In genomic region chr1:63920154-63921117, GRCh38 we compare ENCODE assay signal across 9 cellular contexts.
DNase-seq lines count a peak whose midpoint lies in the region; ATAC-seq and TF ChIP-seq lines count a peak whose summit lies in the region.
"Had no signal": no experiment of that assay in that cellular context is flagged by ENCODE, and none has a peak within 500 bp of the region (broad histone marks: within the 10 kb centered on the region; RNA-seq: fewer than 3 reads in every experiment).

No MANE protein-coding gene starts in this region.

- H3K27me3 ChIP-seq in psoas muscle (ENCODE audit: insufficient read depth in 3 of 3, low read length in 2 of 3), result no peaks in the 10 kb centered on the region

- ATAC-seq in psoas muscle (no peak), GM21717 (IDR thresholded peaks at IDR 0.05; ENCODE audit: unreplicated experiment) (no peak), HG02623 (IDR thresholded peaks at IDR 0.05; ENCODE audit: unreplicated experiment) (no peak), GM21619 (IDR thresholded peaks at IDR 0.05; ENCODE audit: unreplicated experiment) (no peak)

- WGBS in psoas muscle, 3 donors, result 78 to 82% (median 79%) methylated on average over 7 of the region's 7 CpGs

- no peak overlapping the region for H3K4me3 ChIP-seq in psoas muscle

- peaks cover 19% of the 10 kb centered on the region for H3K4me1 ChIP-seq in psoas muscle

- TF ChIP-seq CTCF in psoas muscle (IDR thresholded peaks at IDR 0.05), result peak; percentile 19

- H3K36me3 ChIP-seq in psoas muscle (ENCODE audit: insufficient read depth in 1 of 2, low read depth in 1 of 2), result no peaks in the 10 kb centered on the region

- no peaks in the 10 kb centered on the region for H3K9me3 ChIP-seq in psoas muscle

- intact Hi-C loops in psoas muscle (cut with DNase I), result loop anchor here in 1 of 2 donors (10.0 kb wide), 1 partner anchor 146 kb away; the partner anchor contains the start of gene ROR1

- H3K27ac ChIP-seq in epithelial cell of prostate (peak overlapping the region; percentile 47), psoas muscle (no peak overlapping the region)

- DNase-seq in GM03348 (ENCODE audit: low spot score), result peak; percentile 82
- DNase-seq in NCI-H69 (lab: John Stamatoyannopoulos, UW), result peak; percentile 4
- DNase-seq in epithelial cell of prostate (ENCODE audit: low read depth, low spot score), result peak; percentile 60
- no peak for DNase-seq in psoas muscle
- DNase-seq in NCI-H1694 treated with DMSO at 0.1 percent for 48 hours (lab: John Stamatoyannopoulos, UW), result no peak
- DNase-seq: NK-92 treated with Interleukin-12 subunit alpha and Interleukin-12 subunit beta, amount 100 ng/mL, for 24 hours had no signal

Comparison
In these comparisons a context has a peak if more than half of its experiments do, and no peak if none do; other contexts are left out.
1. DNase-seq: peak in GM03348 (single experiment), NCI-H69 (single experiment) and epithelial cell of prostate (single experiment); none in psoas muscle (0 of 2) and NCI-H1694 treated with DMSO at 0.1 percent for 48 hours (single experiment).